ENCODE assay signal across 15 cellular contexts in the genomic region with DNA sequence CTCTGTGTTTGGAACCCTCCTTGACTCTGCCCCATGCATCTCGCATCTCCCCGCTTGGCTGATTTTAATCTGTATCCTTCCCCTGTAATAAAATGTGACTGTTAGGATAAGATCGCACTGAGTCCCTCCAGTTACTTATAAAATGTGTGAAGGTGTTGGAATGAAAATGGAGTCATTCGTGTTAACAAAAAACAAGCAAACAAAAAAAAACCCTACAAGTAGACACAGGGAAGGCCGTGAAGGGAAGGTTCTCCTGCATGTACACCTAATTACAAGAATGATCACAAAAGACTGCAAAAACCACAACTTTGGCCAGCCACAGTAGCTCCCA.
"Had no signal": no experiment of that assay in that cellular context is flagged by ENCODE, and none has a peak within 500 bp of the region (broad histone marks: within the 10 kb centered on the region; RNA-seq: fewer than 3 reads in every experiment).

No MANE protein-coding gene starts in this region.

- H3K36me3 ChIP-seq: sigmoid colon, thyroid gland, vagina had no signal

- H3K4me3 ChIP-seq: mucosa of descending colon, sigmoid colon, thyroid gland, vagina had no signal

- H3K27ac ChIP-seq: foreskin keratinocyte, sigmoid colon, thyroid gland, vagina had no signal

- H3K4me1 ChIP-seq: foreskin keratinocyte, sigmoid colon, thyroid gland, vagina had no signal

- ATAC-seq: foreskin keratinocyte had no signal

- DNase-seq: activated CD4-positive, alpha-beta T cell treated with anti-CD3 and anti-CD28 coated beads, Interleukin-2, amount 50 U/mL, for 1 hour; activated CD4-positive, CD25-positive, alpha-beta regulatory T cell; activated CD8-positive, alpha-beta memory T cell treated with anti-CD3 and anti-CD28 coated beads for 24 hours; activated gamma-delta T cell treated with Interleukin-2 at 50 U/mL for 16 hours; activated naive CD8-positive, alpha-beta T cell treated with anti-CD3 and anti-CD28 coated beads for 36 hours; amygdala; effector memory CD4-positive, alpha-beta T cell; foreskin keratinocyte; nephron progenitor cell; sigmoid colon; stimulated activated CD4-positive, alpha-beta T cell treated with anti-CD3 and anti-CD28 coated beads, Interleukin-12 subunit alpha, Interleukin-12 subunit beta, amount 100 ng/mL, for 4 hours; stimulated activated CD4-positive, alpha-beta T cell treated with anti-CD3 and anti-CD28 coated beads, Interleukin-2, amount 100 ng/mL, for 24 hours; thyroid gland had no signal

- H3K9me3 ChIP-seq: mucosa of descending colon, sigmoid colon, thyroid gland, vagina had no signal

- H3K27me3 ChIP-seq: foreskin keratinocyte, sigmoid colon, thyroid gland, vagina had no signal
